ENCODE assay signal across 1 cellular context in the genomic region with DNA sequence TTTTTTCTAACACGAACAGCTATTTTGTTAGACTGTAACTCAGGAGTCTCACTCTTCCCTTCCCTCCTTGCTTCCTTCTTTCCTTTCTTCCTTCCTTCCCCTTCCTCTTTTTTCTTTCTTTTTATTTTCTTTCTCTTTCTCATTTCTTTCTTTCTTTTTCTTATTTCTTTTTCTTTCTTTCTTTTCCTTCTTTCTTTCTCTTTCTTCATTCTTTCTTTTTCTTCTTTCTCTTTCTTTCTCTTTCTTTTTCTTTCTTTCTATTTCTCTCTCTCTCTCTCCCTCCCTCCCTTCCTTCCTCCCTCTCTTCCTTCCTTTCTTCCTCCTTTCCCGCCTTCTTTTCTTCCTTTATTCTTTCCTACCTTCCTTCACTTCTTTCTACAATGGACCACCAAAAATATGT.
TF ChIP-seq lines count a peak whose summit lies in the region.

No MANE protein-coding gene starts in this region.

TF ChIP-seq in WTC11, 78 proteins besides CTCF, POLR2A, EP300 and RAD21 (continued from another document):
- TF ChIP-seq, protein P1, sequence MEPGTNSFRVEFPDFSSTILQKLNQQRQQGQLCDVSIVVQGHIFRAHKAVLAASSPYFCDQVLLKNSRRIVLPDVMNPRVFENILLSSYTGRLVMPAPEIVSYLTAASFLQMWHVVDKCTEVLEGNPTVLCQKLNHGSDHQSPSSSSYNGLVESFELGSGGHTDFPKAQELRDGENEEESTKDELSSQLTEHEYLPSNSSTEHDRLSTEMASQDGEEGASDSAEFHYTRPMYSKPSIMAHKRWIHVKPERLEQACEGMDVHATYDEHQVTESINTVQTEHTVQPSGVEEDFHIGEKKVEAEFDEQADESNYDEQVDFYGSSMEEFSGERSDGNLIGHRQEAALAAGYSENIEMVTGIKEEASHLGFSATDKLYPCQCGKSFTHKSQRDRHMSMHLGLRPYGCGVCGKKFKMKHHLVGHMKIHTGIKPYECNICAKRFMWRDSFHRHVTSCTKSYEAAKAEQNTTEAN (CRISPR knock-in tag; IDR thresholded peaks at IDR 0.05): no peak
- TF ChIP-seq, protein P2, sequence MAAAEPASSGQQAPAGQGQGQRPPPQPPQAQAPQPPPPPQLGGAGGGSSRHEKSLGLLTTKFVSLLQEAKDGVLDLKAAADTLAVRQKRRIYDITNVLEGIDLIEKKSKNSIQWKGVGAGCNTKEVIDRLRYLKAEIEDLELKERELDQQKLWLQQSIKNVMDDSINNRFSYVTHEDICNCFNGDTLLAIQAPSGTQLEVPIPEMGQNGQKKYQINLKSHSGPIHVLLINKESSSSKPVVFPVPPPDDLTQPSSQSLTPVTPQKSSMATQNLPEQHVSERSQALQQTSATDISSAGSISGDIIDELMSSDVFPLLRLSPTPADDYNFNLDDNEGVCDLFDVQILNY (CRISPR knock-in tag; IDR thresholded peaks at IDR 0.05): no peak
